In genomic region chr19:41694831-41695635, GRCh38 we compare ENCODE assay signal across 23 cellular contexts. TPM values are rescaled to one million over a fixed set of nuclear protein-coding genes. Genes with fewer than 3 reads are reported as not detected.
DNase-seq lines count a peak whose midpoint lies in the region; ATAC-seq and TF ChIP-seq lines count a peak whose summit lies in the region.
"Had no signal": no experiment of that assay in that cellular context is flagged by ENCODE, and none has a peak within 500 bp of the region (broad histone marks: within the 10 kb centered on the region; RNA-seq: fewer than 3 reads in every experiment).

No MANE protein-coding gene starts in this region.

- peaks cover 77 to 96% of the 10 kb centered on the region in 2 experiments for H3K9me3 Mint-ChIP-seq in H9
- H3K9me3 Mint-ChIP-seq in activated CD8-positive, alpha-beta memory T cell treated with anti-CD3 and anti-CD28 coated beads, Interleukin-2, amount 10 ng/mL, durations not matched to agents 7 days and 5 days (ENCODE audit: low read depth) = no peaks in the 10 kb centered on the region

- peaks cover under 1 to 32% (median 5%) of the 10 kb centered on the region in 3 experiments; a peak in 4 of 7 replicates for H3K36me3 Mint-ChIP-seq in H9 (ENCODE audit: insufficient read depth in 1 of 3, low read depth in 3 of 3)
- no peaks in the 10 kb centered on the region for H3K36me3 Mint-ChIP-seq in activated CD8-positive, alpha-beta memory T cell treated with anti-CD3 and anti-CD28 coated beads, Interleukin-2, amount 10 ng/mL, durations not matched to agents 7 days and 5 days
- H3K36me3 Mint-ChIP-seq: CD14-positive monocyte had no signal

- no peak for TF ChIP-seq EP300 in transverse colon (IDR thresholded peaks at IDR 0.05; ENCODE audit: low read depth)

- H2BK12ac ChIP-seq in H9 (ENCODE audit: insufficient read length, low read depth, low read length) = no peak overlapping the region

- ATAC-seq in activated CD8-positive, alpha-beta memory T cell treated with anti-CD3 and anti-CD28 coated beads, Interleukin-2, amount 10 ng/mL, durations not matched to agents 7 days and 5 days = no peak
- ATAC-seq in left lung = no peak
- ATAC-seq in GM21723 (IDR thresholded peaks at IDR 0.05; ENCODE audit: unreplicated experiment) = no peak
- ATAC-seq: A549, Panc1 had no signal

- WGBS in H9 (ENCODE audit: extremely low coverage, insufficient read length, low lambda C conversion rate) = no CpG with 5 or more reads among the region's 8 CpGs
- 74 to 79% methylated on average over 2 to 8 of the region's 8 CpGs for WGBS in transverse colon (ENCODE audit: low coverage in 1 of 2), 2 donors

- no peak overlapping the region for H3K14ac ChIP-seq in H9 (ENCODE audit: insufficient read depth, low read length)

- no peaks in the 10 kb centered on the region for H3K79me2 ChIP-seq in H9 (ENCODE audit: insufficient read depth, low read length)

- no peaks in the 10 kb centered on the region; the same call in 1 of the 2 replicates for H3K27me3 Mint-ChIP-seq in H9 (ENCODE audit: low read depth)
- H3K27me3 Mint-ChIP-seq in activated CD8-positive, alpha-beta memory T cell treated with anti-CD3 and anti-CD28 coated beads, Interleukin-2, amount 10 ng/mL, durations not matched to agents 7 days and 5 days = peaks cover 28% of the 10 kb centered on the region

- no peak overlapping the region for H2BK5ac ChIP-seq in H9 (ENCODE audit: insufficient read length, low read length)

- H3K27ac ChIP-seq in H9 (ENCODE audit: insufficient read length, low read depth, low read length) (no peak overlapping the region), transverse colon (no peak overlapping the region), left lung (no peak overlapping the region)
- H3K27ac ChIP-seq: A549 had no signal

- no peak overlapping the region for H3K56ac ChIP-seq in H9 (ENCODE audit: insufficient read length, low read depth, low read length)

- H3K4ac ChIP-seq in H9 (ENCODE audit: low read depth, low read length) = no peak overlapping the region

- CTCF ChIA-PET in activated CD8-positive, alpha-beta memory T cell treated with anti-CD3 and anti-CD28 coated beads, Interleukin-2, amount 10 ng/mL, durations not matched to agents 7 days and 5 days (lab: Charles Lee) = interaction anchor here (1.1 to 1.2 kb wide), 2 partner anchors 48 to 58 kb away, joined by 3 read pairs; no protein-coding TSS in a partner anchor

- no peak overlapping the region for H3K4me3 Mint-ChIP-seq in H9
- H3K4me3 Mint-ChIP-seq in activated CD8-positive, alpha-beta memory T cell treated with anti-CD3 and anti-CD28 coated beads, Interleukin-2, amount 10 ng/mL, durations not matched to agents 7 days and 5 days = no peak overlapping the region
- H3K4me3 Mint-ChIP-seq: B cell, CD14-positive monocyte, IgD-negative memory B cell had no signal

- no peak overlapping the region for H2BK15ac ChIP-seq in H9 (ENCODE audit: low read depth, low read length)

- no peak overlapping the region for H4K8ac ChIP-seq in H9 (replicated peaks; ENCODE audit: insufficient read length, low read depth, low read length)

- no peak overlapping the region for H2AFZ ChIP-seq in H9 (ENCODE audit: low read length)

- TF ChIP-seq CTCF in H9 (conservative IDR thresholded peaks at IDR 0.05) = no peak
- TF ChIP-seq CTCF in transverse colon (IDR thresholded peaks at IDR 0.05) = no peak
- TF ChIP-seq CTCF in left lung (IDR thresholded peaks at IDR 0.05) = no peak

- no peak overlapping the region for H4K5ac ChIP-seq in H9 (ENCODE audit: insufficient read length, low read depth, low read length)

- DNase-seq in H9 (peak; percentile 7), islet precursor cell (peak; percentile 32), transverse colon (peak; percentile 4), kidney glomerular epithelial cell (lab: John Stamatoyannopoulos, UW) (no peak), left lung (no peak)
- DNase-seq in activated CD8-positive, alpha-beta memory T cell treated with anti-CD3 and anti-CD28 coated beads, Interleukin-2, amount 10 ng/mL, durations not matched to agents 7 days and 5 days = peak; percentile 22
- DNase-seq: Karpas-422, NCI-H1417, NCI-H1694 treated with DMSO at 0.1 percent for 48 hours, NCI-H2081 treated with DMSO at 0.1 percent for 48 hours, NCI-H2171 treated with DMSO at 0.1 percent for 48 hours, NCI-H524 treated with DMSO at 0.1 percent for 48 hours, NCI-H82, SIG-M5 had no signal

- in situ Hi-C loops in transverse colon (cut with MboI; ENCODE audit: low pct_ligation_motif_present in 1 of 4, low pct_unique_long_range_greater_than_20kb in 1 of 4, low sequenced_read_pairs in 3 of 4) = no loop called here

- H3K36me3 ChIP-seq in transverse colon = no peaks in the 10 kb centered on the region
- H3K36me3 ChIP-seq in left lung = no peaks in the 10 kb centered on the region

- H2BK120ac ChIP-seq in H9 (ENCODE audit: low read depth, low read length, poor library complexity, severe bottlenecking) = no peak overlapping the region

- no peak overlapping the region for H3K27ac Mint-ChIP-seq in H9
- H3K27ac Mint-ChIP-seq in activated CD8-positive, alpha-beta memory T cell treated with anti-CD3 and anti-CD28 coated beads, Interleukin-2, amount 10 ng/mL, durations not matched to agents 7 days and 5 days = no peak overlapping the region
- H3K27ac Mint-ChIP-seq: B cell, IgD-negative memory B cell had no signal

- H3K4me3 ChIP-seq in transverse colon = no peak overlapping the region
- H3K4me3 ChIP-seq in left lung = no peak overlapping the region
- H3K4me3 ChIP-seq: A549 had no signal

- no peak overlapping the region for H3K18ac ChIP-seq in H9 (ENCODE audit: insufficient read length, low read depth, low read length)

- H3K4me1 Mint-ChIP-seq in H9 = no peaks in the 10 kb centered on the region
- no peaks in the 10 kb centered on the region for H3K4me1 Mint-ChIP-seq in activated CD8-positive, alpha-beta memory T cell treated with anti-CD3 and anti-CD28 coated beads, Interleukin-2, amount 10 ng/mL, durations not matched to agents 7 days and 5 days

- no peaks in the 10 kb centered on the region for H3K4me1 ChIP-seq in H9 (ENCODE audit: insufficient read depth, low read length)
- H3K4me1 ChIP-seq in transverse colon = peaks cover 0 to 23% (median 15%) of the 10 kb centered on the region in 4 donors
- peaks cover 0 to 16% of the 10 kb centered on the region in 2 donors for H3K4me1 ChIP-seq in left lung

- no peak overlapping the region for H3T11ph ChIP-seq in H9 (ENCODE audit: low read length)

- no peaks in the 10 kb centered on the region for H4K20me1 ChIP-seq in H9 (ENCODE audit: control insufficient read depth, insufficient read depth, insufficient read length)

- TF ChIP-seq POLR2A in transverse colon (IDR thresholded peaks at IDR 0.05) = no peak

- no peak overlapping the region for H4K91ac ChIP-seq in H9 (ENCODE audit: insufficient read length, low read depth, low read length)

- H2BK20ac ChIP-seq in H9 (ENCODE audit: low read depth, low read length, poor library complexity, severe bottlenecking) = no peak overlapping the region

- H3K27me3 ChIP-seq in H9 (ENCODE audit: insufficient read depth, low read length) (no peaks in the 10 kb centered on the region), transverse colon (no peaks in the 10 kb centered on the region), left lung (peaks cover 0 to 51% of the 10 kb centered on the region in 2 donors)

- no peaks in the 10 kb centered on the region for H3K23me2 ChIP-seq in H9 (ENCODE audit: insufficient read length, low read depth, low read length, poor library complexity, severe bottlenecking)

- peaks cover 37% of the 10 kb centered on the region for H3K9me3 ChIP-seq in H9 (ENCODE audit: control insufficient read depth, low read depth, low read length)
- H3K9me3 ChIP-seq in transverse colon = no peaks in the 10 kb centered on the region
- peaks cover 0 to 10% of the 10 kb centered on the region in 2 donors for H3K9me3 ChIP-seq in left lung

- no peak overlapping the region for H3K23ac ChIP-seq in H9 (ENCODE audit: insufficient read length, low read depth, low read length)

- no peaks in the 10 kb centered on the region for H3K79me1 ChIP-seq in H9 (ENCODE audit: insufficient read depth, low read depth, low read length, poor library complexity, severe bottlenecking)

- H3K4me2 ChIP-seq in H9 (ENCODE audit: insufficient read depth, insufficient read length, low read length) = no peak overlapping the region
- H3K4me2 ChIP-seq: A549 had no signal

- intact Hi-C loops in transverse colon (cut with DNase I; ENCODE audit: low total_unique reads) = no loop called here
- intact Hi-C loops in left lung (cut with DNase I) = no loop called here

- no peak overlapping the region for H3K9ac ChIP-seq in H9 (ENCODE audit: extremely low read depth, insufficient read length, low read length)

- no peak overlapping the region for H2AK5ac ChIP-seq in H9 (ENCODE audit: insufficient read length, low read length)

RNA-seq across cellular contexts. Expression of gene CEACAM7, which starts 7.0 kb away (rescaled TPM):
- total RNA-seq in H9 (2021) (not detected in 2 replicates), transverse colon (1,000 to 10,000 TPM in 3 of 4 donors, 10 to 100 TPM in 1; 26.3 to 2,498 (median 1,946) TPM), left lung (under 1 TPM; 0.18 to 0.44 TPM)
- not detected for total RNA-seq in activated CD8-positive, alpha-beta memory T cell treated with anti-CD3 and anti-CD28 coated beads, Interleukin-2, amount 10 ng/mL, durations not matched to agents 7 days and 5 days
- total RNA-seq: B cell, Daoy, H4, M059J had no signal

RNA-seq across cellular contexts. Expression of gene CEACAM5, which starts 13.4 kb away (rescaled TPM):
- total RNA-seq in H9 (2021) (not detected in 2 replicates), transverse colon (1,000 to 10,000 TPM in 3 of 4 donors, 10 to 100 TPM in 1; 95.5 to 1,964 (median 1,677) TPM), left lung (10 to 100 TPM; 21.2 to 31.1 TPM)
- total RNA-seq in activated CD8-positive, alpha-beta memory T cell treated with anti-CD3 and anti-CD28 coated beads, Interleukin-2, amount 10 ng/mL, durations not matched to agents 7 days and 5 days = not detected
- total RNA-seq: B cell, Daoy, H4, M059J had no signal

Comparison
In these comparisons a context has a peak if more than half of its experiments do, and no peak if none do; other contexts are left out.
1. DNase-seq: peak in H9 (single experiment), activated CD8-positive, alpha-beta memory T cell treated with anti-CD3 and anti-CD28 coated beads, Interleukin-2, amount 10 ng/mL, durations not matched to agents 7 days and 5 days (single experiment), islet precursor cell (single experiment) and transverse colon (single experiment); none in kidney glomerular epithelial cell (single experiment) and left lung (0 of 2).
2. RNA of gene CEACAM7, which starts 7.0 kb away (total RNA-seq): 26.3 to 2,498 TPM in transverse colon; 0.18 to 0.44 TPM in left lung, not detected in H9 and not detected in activated CD8-positive, alpha-beta memory T cell treated with anti-CD3 and anti-CD28 coated beads, Interleukin-2, amount 10 ng/mL, durations not matched to agents 7 days and 5 days; every median in the first group is over 10 times any median in the second.
3. RNA of gene CEACAM5, which starts 13.4 kb away (total RNA-seq): 95.5 to 1,964 TPM in transverse colon and 21.2 to 31.1 TPM in left lung; not detected in H9 and not detected in activated CD8-positive, alpha-beta memory T cell treated with anti-CD3 and anti-CD28 coated beads, Interleukin-2, amount 10 ng/mL, durations not matched to agents 7 days and 5 days; every median in the first group is over 10 times any median in the second.